1 cellular context compared by ENCODE assay signal in the genomic region with DNA sequence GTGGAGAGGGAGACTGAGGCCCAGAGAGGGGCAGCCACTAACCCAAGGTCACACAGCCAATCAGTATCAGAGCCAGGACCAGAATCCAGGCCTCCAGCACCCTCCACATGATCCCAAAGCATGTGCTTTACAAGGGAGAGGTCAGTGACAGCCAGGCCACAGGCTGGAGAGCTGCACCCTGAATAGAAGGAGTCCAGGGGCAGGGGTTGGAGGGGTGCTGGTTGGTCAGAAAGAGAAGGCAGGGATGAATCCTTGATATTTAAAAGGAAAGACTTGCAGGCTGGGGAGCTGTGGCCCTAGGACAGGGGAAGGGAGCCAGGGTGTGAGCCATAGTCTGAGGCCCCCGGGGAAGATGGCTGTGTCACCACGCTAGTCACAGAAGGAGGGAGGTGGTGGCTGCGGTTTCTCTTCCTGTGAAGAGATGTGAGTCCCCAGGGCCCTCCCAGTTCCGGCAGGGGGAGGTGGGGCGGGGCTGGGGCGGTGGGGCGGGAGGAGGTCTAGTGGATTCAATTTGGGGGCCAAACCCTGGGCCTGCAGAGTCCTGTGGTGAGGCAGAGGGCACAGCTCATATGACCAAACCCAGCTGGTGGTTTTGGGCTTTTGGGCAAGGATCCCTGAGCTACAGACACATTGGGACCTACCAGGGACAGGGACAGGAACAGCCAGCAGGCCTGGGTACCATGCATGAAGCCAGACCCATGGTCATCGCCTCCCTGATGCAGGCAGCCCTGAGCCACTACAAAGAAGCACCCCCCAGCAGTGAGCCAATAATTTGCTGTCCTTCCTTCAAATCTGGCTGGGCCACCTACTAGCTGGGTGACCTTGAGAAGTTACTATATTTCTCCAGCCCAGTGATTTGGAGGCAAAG.
TF ChIP-seq lines count a peak whose summit lies in the region.

No MANE protein-coding gene starts in this region.

TF ChIP-seq in GM12878, 131 proteins besides CTCF, POLR2A, EP300 and RAD21 (continued from another document):
- TF ChIP-seq, protein P1, sequence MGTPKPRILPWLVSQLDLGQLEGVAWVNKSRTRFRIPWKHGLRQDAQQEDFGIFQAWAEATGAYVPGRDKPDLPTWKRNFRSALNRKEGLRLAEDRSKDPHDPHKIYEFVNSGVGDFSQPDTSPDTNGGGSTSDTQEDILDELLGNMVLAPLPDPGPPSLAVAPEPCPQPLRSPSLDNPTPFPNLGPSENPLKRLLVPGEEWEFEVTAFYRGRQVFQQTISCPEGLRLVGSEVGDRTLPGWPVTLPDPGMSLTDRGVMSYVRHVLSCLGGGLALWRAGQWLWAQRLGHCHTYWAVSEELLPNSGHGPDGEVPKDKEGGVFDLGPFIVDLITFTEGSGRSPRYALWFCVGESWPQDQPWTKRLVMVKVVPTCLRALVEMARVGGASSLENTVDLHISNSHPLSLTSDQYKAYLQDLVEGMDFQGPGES (IDR thresholded peaks at IDR 0.05) = no peak
